In the genomic region with DNA sequence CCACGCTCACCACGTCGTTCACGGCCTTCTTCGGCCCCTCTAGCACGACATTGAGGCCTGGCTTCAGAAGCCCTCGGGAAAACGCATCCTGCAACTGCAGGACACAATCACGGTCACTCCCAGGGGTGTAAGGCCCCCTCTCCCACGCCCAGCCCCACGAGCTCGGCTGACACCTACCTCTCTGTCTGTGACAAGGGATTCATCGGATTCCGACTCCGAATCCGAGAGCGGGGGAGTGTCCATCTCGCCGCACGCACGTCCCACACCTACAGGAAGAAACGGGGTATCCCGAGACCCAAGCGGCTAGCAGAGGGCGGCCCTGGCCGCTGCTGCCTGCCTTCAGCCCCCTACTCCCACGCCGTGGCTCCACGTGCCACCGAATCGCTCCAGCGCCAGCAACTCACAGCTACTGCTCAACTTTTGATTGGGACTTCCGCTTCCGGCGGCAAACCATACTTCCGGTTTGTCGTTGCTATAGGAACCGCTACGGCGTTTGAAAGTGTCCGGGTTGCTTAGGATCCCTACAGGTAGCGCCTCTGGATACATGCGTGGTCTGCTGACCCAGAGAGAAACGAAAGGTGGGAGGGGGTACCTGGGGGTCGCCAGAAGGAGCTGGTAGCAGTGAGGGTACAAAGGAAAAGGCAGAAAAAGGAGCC, we compare ENCODE assay signal across 8 cellular contexts. TPM values are rescaled to one million over a fixed set of nuclear protein-coding genes. Genes with fewer than 3 reads are reported as not detected.
DNase-seq lines count a peak whose midpoint lies in the region; ATAC-seq and TF ChIP-seq lines count a peak whose summit lies in the region.

A gene (plus strand): TSS at position 455 of the 656 bp plus-strand sequence. CDS start 424 bp downstream, outside the sequence.
A gene with protein sequence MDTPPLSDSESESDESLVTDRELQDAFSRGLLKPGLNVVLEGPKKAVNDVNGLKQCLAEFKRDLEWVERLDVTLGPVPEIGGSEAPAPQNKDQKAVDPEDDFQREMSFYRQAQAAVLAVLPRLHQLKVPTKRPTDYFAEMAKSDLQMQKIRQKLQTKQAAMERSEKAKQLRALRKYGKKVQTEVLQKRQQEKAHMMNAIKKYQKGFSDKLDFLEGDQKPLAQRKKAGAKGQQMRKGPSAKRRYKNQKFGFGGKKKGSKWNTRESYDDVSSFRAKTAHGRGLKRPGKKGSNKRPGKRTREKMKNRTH (minus strand): TSS at position 415 of the 656 bp plus-strand sequence. CDS start 172 bp downstream, at position 243.

- H3K27me3 Mint-ChIP-seq in activated naive CD4-positive, alpha-beta T cell treated with anti-CD3 and anti-CD28 coated beads, Interleukin-2, amount 50 U/mL, for 24 hours: peaks cover 7% of the 10 kb centered on the region
- H3K27me3 Mint-ChIP-seq in osteocyte (ENCODE audit: unreplicated experiment): peaks cover 3% of the 10 kb centered on the region

- H3K9me3 Mint-ChIP-seq in activated naive CD4-positive, alpha-beta T cell treated with anti-CD3 and anti-CD28 coated beads, Interleukin-2, amount 50 U/mL, for 24 hours: no peaks in the 10 kb centered on the region
- no peaks in the 10 kb centered on the region for H3K9me3 Mint-ChIP-seq in osteocyte (ENCODE audit: unreplicated experiment)

- under 1% methylated on average over 45 of the region's 45 CpGs for WGBS in thymus

- peaks cover 43% of the 10 kb centered on the region for H3K4me1 Mint-ChIP-seq in activated naive CD4-positive, alpha-beta T cell treated with anti-CD3 and anti-CD28 coated beads, Interleukin-2, amount 50 U/mL, for 24 hours
- peaks cover 21% of the 10 kb centered on the region for H3K4me1 Mint-ChIP-seq in osteocyte (ENCODE audit: unreplicated experiment)

- H3K9ac ChIP-seq in SK-N-MC (ENCODE audit: insufficient read length): peak within 1 kb of the TSS; percentile 82

- peak within 1 kb of the TSS; percentile 98 for H3K4me3 ChIP-seq in SK-N-MC
- peak within 1 kb of the TSS; percentile 76 for H3K4me3 ChIP-seq in thymus (ENCODE audit: low read length)

- peak; percentile 87 for ATAC-seq in HG02623 (IDR thresholded peaks at IDR 0.05; ENCODE audit: unreplicated experiment)
- peak; percentile 90 for ATAC-seq in Right ventricle myocardium inferior

- TF ChIP-seq CTCF in GM10266 (IDR thresholded peaks at IDR 0.05; ENCODE audit: control insufficient read depth, insufficient read depth, low read depth, missing control alignments) (no peak), osteocyte (IDR thresholded peaks at IDR 0.05) (no peak)

- peaks cover 39% of the 10 kb centered on the region for H3K36me3 ChIP-seq in SK-N-MC (ENCODE audit: insufficient read depth, low read length)
- peaks cover 9% of the 10 kb centered on the region for H3K36me3 ChIP-seq in thymus (ENCODE audit: control insufficient read depth, insufficient read depth)

- H3K4me1 ChIP-seq in thymus (ENCODE audit: control insufficient read depth, insufficient read depth, low read length): peaks cover 6% of the 10 kb centered on the region

- peak; percentile 87 for DNase-seq in GM10266 (ENCODE audit: extremely low spot score)
- peak; percentile 91 for DNase-seq in NCI-H1092 (lab: John Stamatoyannopoulos, UW)
- DNase-seq in SK-N-MC (ENCODE audit: low read depth, low spot score): peak; percentile 81
- peak; percentile 92 for DNase-seq in Right ventricle myocardium inferior (ENCODE audit: missing footprints)
- peak; percentile 95 for DNase-seq in osteocyte (ENCODE audit: extremely low spot score, unreplicated experiment)

- intact Hi-C loops in Right ventricle myocardium inferior (cut with DNase I): loop anchor here (5.0 kb wide), 1 partner anchor 35 kb away; no protein-coding TSS in a partner anchor

- H3K27me3 ChIP-seq in thymus (ENCODE audit: control insufficient read depth, insufficient read depth): no peaks in the 10 kb centered on the region

- H3K27ac ChIP-seq in SK-N-MC (no peak within 1 kb of the TSS), thymus (ENCODE audit: low read depth) (no peak within 1 kb of the TSS)

- peak within 1 kb of the TSS; percentile 96 for H3K27ac Mint-ChIP-seq in activated naive CD4-positive, alpha-beta T cell treated with anti-CD3 and anti-CD28 coated beads, Interleukin-2, amount 50 U/mL, for 24 hours
- H3K27ac Mint-ChIP-seq in osteocyte (ENCODE audit: unreplicated experiment): peak within 1 kb of the TSS; percentile 90

- H3K9me3 ChIP-seq in SK-N-MC (ENCODE audit: low read depth, low read length): no peaks in the 10 kb centered on the region
- H3K9me3 ChIP-seq in thymus (ENCODE audit: control insufficient read depth): no peaks in the 10 kb centered on the region

- peak within 1 kb of the TSS; percentile 93 for H3K4me3 Mint-ChIP-seq in activated naive CD4-positive, alpha-beta T cell treated with anti-CD3 and anti-CD28 coated beads, Interleukin-2, amount 50 U/mL, for 24 hours
- peak within 1 kb of the TSS; percentile 97 for H3K4me3 Mint-ChIP-seq in osteocyte (ENCODE audit: unreplicated experiment)

- H3K36me3 Mint-ChIP-seq in activated naive CD4-positive, alpha-beta T cell treated with anti-CD3 and anti-CD28 coated beads, Interleukin-2, amount 50 U/mL, for 24 hours: peaks cover 31% of the 10 kb centered on the region
- H3K36me3 Mint-ChIP-seq in osteocyte (ENCODE audit: unreplicated experiment): peaks cover 28% of the 10 kb centered on the region

RNA-seq across cellular contexts. Expression of the first gene that starts in this region (rescaled TPM):
- total RNA-seq in Right ventricle myocardium inferior (not detected), osteocyte (0.24 TPM in 1 of 2 replicates, not detected in the other)
- polyA plus RNA-seq in thymus: 0.16 TPM

RNA-seq across cellular contexts. Expression of the second gene that starts in this region (rescaled TPM):
- total RNA-seq in Right ventricle myocardium inferior: 26.8 TPM
- total RNA-seq in osteocyte: 38.3 and 42.8 TPM in 2 replicates
- polyA plus RNA-seq in thymus: 41.3 TPM
